In genomic region chr4:2417196-2417764, GRCh38 we compare ENCODE assay signal across 8 cellular contexts. TPM values are rescaled to one million over a fixed set of nuclear protein-coding genes. Genes with fewer than 3 reads are reported as not detected.
DNase-seq lines count a peak whose midpoint lies in the region; ATAC-seq, FAIRE-seq and TF ChIP-seq lines count a peak whose summit lies in the region.

No MANE protein-coding gene starts in this region.

- WGBS in heart left ventricle, 4 donors = 0 to 1% (median 1%) methylated on average over 20 to 63 of the region's 63 CpGs
- WGBS in upper lobe of left lung, 2 donors = 0% methylated on average over 6 to 25 of the region's 63 CpGs

- H3K36me3 ChIP-seq in heart left ventricle = no peaks in the 10 kb centered on the region
- H3K36me3 ChIP-seq in ascending aorta = no peaks in the 10 kb centered on the region
- H3K36me3 ChIP-seq in lower lobe of right lung = no peaks in the 10 kb centered on the region
- H3K36me3 ChIP-seq in upper lobe of left lung = no peaks in the 10 kb centered on the region

- intact Hi-C loops in heart left ventricle (cut with DNase I) (loop anchor here in 8 of 10 donors (5.0 to 10.0 kb wide), 9 partner anchors 120 to 548 kb away; partner anchors contain the start of genes MXD4 (in 4 of the 8), GRK4 (in 3 of the 8), HAUS3 (in 3 of the 8) and NOP14 (in 3 of the 8)), left ventricle myocardium superior (cut with micrococcal nuclease) (no loop called here), ascending aorta (cut with DNase I) (loop anchor here (5.0 to 10.0 kb wide), 5 partner anchors 410 to 1538 kb away; partner anchors contain the start of genes HTT, HTT-AS, NELFA and TACC3), lower lobe of right lung (cut with DNase I) (no loop called here)

- FAIRE-seq in D721Med (lab: Jason Lieb, UNC) = no peak

- no peak for TF ChIP-seq EP300 in upper lobe of left lung (IDR thresholded peaks at IDR 0.05)

- H3K27ac ChIP-seq in heart left ventricle = peak overlapping the region in 6 of 12 donors; percentile 10 to 47 (median 27)
- peak overlapping the region; percentile 19 to 50 for H3K27ac ChIP-seq in ascending aorta
- peak overlapping the region; percentile 80 for H3K27ac ChIP-seq in lower lobe of right lung
- peak overlapping the region; percentile 74 to 91 (median 80) for H3K27ac ChIP-seq in upper lobe of left lung

- TF ChIP-seq CTCF in heart left ventricle (IDR thresholded peaks at IDR 0.05) (no peak), ascending aorta (IDR thresholded peaks at IDR 0.05) (no peak), lower lobe of right lung (IDR thresholded peaks at IDR 0.05) (no peak), upper lobe of left lung (IDR thresholded peaks at IDR 0.05) (no peak), D721Med (IDR thresholded peaks at IDR 0.05; ENCODE audit: insufficient read depth, missing control alignments) (no peak), GM10248 (IDR thresholded peaks at IDR 0.05; ENCODE audit: control extremely low read depth, extremely low read depth, low read depth, missing control alignments) (no peak)

- no peak for DNase-seq in heart left ventricle
- DNase-seq in left ventricle myocardium superior = no peak
- no peak for DNase-seq in ascending aorta (ENCODE audit: low spot score in 2 of 2)
- DNase-seq in lower lobe of right lung = peak; percentile 47
- DNase-seq in upper lobe of left lung = peak in 1 of 2 donors; percentile 89
- no peak for DNase-seq in D721Med (ENCODE audit: insufficient read length, low spot score)
- DNase-seq in GM10248 (ENCODE audit: extremely low spot score) = no peak

- TF ChIP-seq POLR2A in heart left ventricle (IDR thresholded peaks at IDR 0.05) = no peak
- TF ChIP-seq POLR2A in upper lobe of left lung (IDR thresholded peaks at IDR 0.05) = no peak

- H3K27me3 ChIP-seq in heart left ventricle (peaks cover 0 to 35% (median 12%) of the 10 kb centered on the region in 9 donors), ascending aorta (no peaks in the 10 kb centered on the region), lower lobe of right lung (ENCODE audit: low read depth) (peaks cover 20% of the 10 kb centered on the region), upper lobe of left lung (peaks cover 0 to 5% (median 2%) of the 10 kb centered on the region in 4 donors)

- ATAC-seq in heart left ventricle (no peak), left ventricle myocardium superior (no peak), lower lobe of right lung (no peak), upper lobe of left lung (ENCODE audit: low FRiP score in 2 of 2) (no peak), GM21390 (IDR thresholded peaks at IDR 0.05; ENCODE audit: unreplicated experiment) (no peak)

- H3K9me3 ChIP-seq in heart left ventricle (no peaks in the 10 kb centered on the region), ascending aorta (no peaks in the 10 kb centered on the region), lower lobe of right lung (no peaks in the 10 kb centered on the region), upper lobe of left lung (no peaks in the 10 kb centered on the region)

- peaks cover 5 to 59% (median 37%) of the 10 kb centered on the region in 12 donors for H3K4me1 ChIP-seq in heart left ventricle
- H3K4me1 ChIP-seq in ascending aorta = peaks cover 10 to 24% of the 10 kb centered on the region in 2 donors
- peaks cover 52% of the 10 kb centered on the region for H3K4me1 ChIP-seq in lower lobe of right lung
- peaks cover 46 to 62% (median 58%) of the 10 kb centered on the region in 4 donors for H3K4me1 ChIP-seq in upper lobe of left lung

- CTCF ChIA-PET in GM10248 (lab: Yijun Ruan, JAX) = interaction anchor here (2.3 kb wide), 1 partner anchor 197 kb away, joined by 7 read pairs; no protein-coding TSS in a partner anchor

- POLR2A ChIA-PET in GM10248 (lab: Yijun Ruan, JAX) = no interaction called here

- H3K4me3 ChIP-seq in heart left ventricle (peak overlapping the region; percentile 48 to 84 (median 70)), ascending aorta (peak overlapping the region; percentile 76 to 86), lower lobe of right lung (peak overlapping the region; percentile 71), upper lobe of left lung (peak overlapping the region; percentile 48 to 93 (median 72))

RNA-seq across cellular contexts. Expression of gene ZFYVE28, which starts 1.2 kb away (rescaled TPM):
- total RNA-seq in heart left ventricle = 10 to 100 TPM in 2 of 9 donors, 1 to 10 TPM in 7; 2.6 to 11.9 (median 5.6) TPM
- 1 to 10 TPM; 4.3 to 5.0 TPM for polyA plus RNA-seq in heart left ventricle
- 5.6 TPM for total RNA-seq in left ventricle myocardium superior
- total RNA-seq in ascending aorta = 12.3 TPM
- total RNA-seq in lower lobe of right lung = 12.9 TPM
- total RNA-seq in upper lobe of left lung = 10 to 100 TPM; 10.8 to 51.3 (median 15.2) TPM

RNA-seq across cellular contexts. Expression of gene CFAP99, which starts 1.5 kb away (rescaled TPM):
- total RNA-seq in heart left ventricle = not detected
- polyA plus RNA-seq in heart left ventricle = not detected
- not detected for total RNA-seq in left ventricle myocardium superior
- total RNA-seq in ascending aorta = not detected
- total RNA-seq in lower lobe of right lung = 4.3 TPM
- 10 to 100 TPM in 3 of 6 donors, 1 to 10 TPM in 2, under 1 TPM in 1; 0.57 to 24.7 (median 9.3) TPM for total RNA-seq in upper lobe of left lung

RNA-seq across cellular contexts. Expression of gene RNF4, which starts 51.6 kb away (rescaled TPM):
- total RNA-seq in heart left ventricle (10 to 100 TPM; 24.3 to 45.7 (median 30.8) TPM), left ventricle myocardium superior (26.1 TPM), ascending aorta (19.3 TPM), lower lobe of right lung (39.3 TPM), upper lobe of left lung (10 to 100 TPM; 28.0 to 48.5 (median 43.3) TPM)
- polyA plus RNA-seq in heart left ventricle = 10 to 100 TPM; 10.6 to 36.3 TPM

Comparison
In these comparisons a context has a peak if more than half of its experiments do, and no peak if none do; other contexts are left out.
1. intact Hi-C loops: an anchor here in heart left ventricle (5.0 to 10.0 kb wide) and ascending aorta (5.0 to 10.0 kb wide); none called in left ventricle myocardium superior and lower lobe of right lung.